ENCODE assay signal across 2 cellular contexts in the genomic region with DNA sequence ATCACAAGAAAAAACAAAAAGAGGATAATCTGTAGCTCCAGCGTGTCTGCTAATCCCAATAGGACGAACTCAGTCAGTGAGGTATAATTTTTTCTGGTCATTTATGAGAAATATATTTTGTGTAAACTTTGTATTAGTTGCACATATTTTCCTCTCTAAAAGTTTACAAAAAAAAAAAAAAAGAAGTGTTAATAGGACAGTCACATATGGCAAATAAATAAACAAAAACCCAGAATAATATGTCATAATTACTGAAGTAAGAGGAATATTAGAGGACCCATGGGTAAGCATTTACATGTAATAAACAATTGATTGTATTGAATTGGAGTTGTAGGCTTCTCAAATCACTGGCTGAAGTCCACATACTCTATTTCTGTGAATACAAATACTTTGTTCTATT.
TF ChIP-seq lines count a peak whose summit lies in the region.

A gene (minus strand): TSS at position 101 of the 400 bp plus-strand sequence. CDS start 0 bp downstream, at position 101.

TF ChIP-seq in GM23338, 12 proteins besides CTCF, POLR2A, EP300 and RAD21:
- TF ChIP-seq, protein P1, sequence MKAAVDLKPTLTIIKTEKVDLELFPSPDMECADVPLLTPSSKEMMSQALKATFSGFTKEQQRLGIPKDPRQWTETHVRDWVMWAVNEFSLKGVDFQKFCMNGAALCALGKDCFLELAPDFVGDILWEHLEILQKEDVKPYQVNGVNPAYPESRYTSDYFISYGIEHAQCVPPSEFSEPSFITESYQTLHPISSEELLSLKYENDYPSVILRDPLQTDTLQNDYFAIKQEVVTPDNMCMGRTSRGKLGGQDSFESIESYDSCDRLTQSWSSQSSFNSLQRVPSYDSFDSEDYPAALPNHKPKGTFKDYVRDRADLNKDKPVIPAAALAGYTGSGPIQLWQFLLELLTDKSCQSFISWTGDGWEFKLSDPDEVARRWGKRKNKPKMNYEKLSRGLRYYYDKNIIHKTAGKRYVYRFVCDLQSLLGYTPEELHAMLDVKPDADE (IDR thresholded peaks at IDR 0.05): no peak
- TF ChIP-seq EZH2phosphoT487 (IDR thresholded peaks at IDR 0.05; ENCODE audit: unreplicated experiment): no peak
- no peak for TF ChIP-seq EZH2 (IDR thresholded peaks at IDR 0.05; ENCODE audit: low read depth, unreplicated experiment)
- no peak for TF ChIP-seq STAT1 (IDR thresholded peaks at IDR 0.05; ENCODE audit: unreplicated experiment)
- TF ChIP-seq, protein P2, sequence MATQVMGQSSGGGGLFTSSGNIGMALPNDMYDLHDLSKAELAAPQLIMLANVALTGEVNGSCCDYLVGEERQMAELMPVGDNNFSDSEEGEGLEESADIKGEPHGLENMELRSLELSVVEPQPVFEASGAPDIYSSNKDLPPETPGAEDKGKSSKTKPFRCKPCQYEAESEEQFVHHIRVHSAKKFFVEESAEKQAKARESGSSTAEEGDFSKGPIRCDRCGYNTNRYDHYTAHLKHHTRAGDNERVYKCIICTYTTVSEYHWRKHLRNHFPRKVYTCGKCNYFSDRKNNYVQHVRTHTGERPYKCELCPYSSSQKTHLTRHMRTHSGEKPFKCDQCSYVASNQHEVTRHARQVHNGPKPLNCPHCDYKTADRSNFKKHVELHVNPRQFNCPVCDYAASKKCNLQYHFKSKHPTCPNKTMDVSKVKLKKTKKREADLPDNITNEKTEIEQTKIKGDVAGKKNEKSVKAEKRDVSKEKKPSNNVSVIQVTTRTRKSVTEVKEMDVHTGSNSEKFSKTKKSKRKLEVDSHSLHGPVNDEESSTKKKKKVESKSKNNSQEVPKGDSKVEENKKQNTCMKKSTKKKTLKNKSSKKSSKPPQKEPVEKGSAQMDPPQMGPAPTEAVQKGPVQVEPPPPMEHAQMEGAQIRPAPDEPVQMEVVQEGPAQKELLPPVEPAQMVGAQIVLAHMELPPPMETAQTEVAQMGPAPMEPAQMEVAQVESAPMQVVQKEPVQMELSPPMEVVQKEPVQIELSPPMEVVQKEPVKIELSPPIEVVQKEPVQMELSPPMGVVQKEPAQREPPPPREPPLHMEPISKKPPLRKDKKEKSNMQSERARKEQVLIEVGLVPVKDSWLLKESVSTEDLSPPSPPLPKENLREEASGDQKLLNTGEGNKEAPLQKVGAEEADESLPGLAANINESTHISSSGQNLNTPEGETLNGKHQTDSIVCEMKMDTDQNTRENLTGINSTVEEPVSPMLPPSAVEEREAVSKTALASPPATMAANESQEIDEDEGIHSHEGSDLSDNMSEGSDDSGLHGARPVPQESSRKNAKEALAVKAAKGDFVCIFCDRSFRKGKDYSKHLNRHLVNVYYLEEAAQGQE (IDR thresholded peaks at IDR 0.05; ENCODE audit: unreplicated experiment): no peak
- no peak for TF ChIP-seq ZNF331 (CRISPR knock-in tag; IDR thresholded peaks at IDR 0.05; ENCODE audit: low read depth)
- no peak for TF ChIP-seq NANOG (IDR thresholded peaks at IDR 0.05; ENCODE audit: borderline replicate concordance)
- TF ChIP-seq POLR2AphosphoS5 (IDR thresholded peaks at IDR 0.05; ENCODE audit: low read depth): no peak
- TF ChIP-seq ZNF114 (CRISPR knock-in tag; IDR thresholded peaks at IDR 0.05): no peak
- TF ChIP-seq CREB1 (CRISPR knock-in tag; IDR thresholded peaks at IDR 0.05; ENCODE audit: low read depth): no peak

TF ChIP-seq in H1, 55 proteins besides CTCF, POLR2A, EP300 and RAD21:
- TF ChIP-seq YY1 (IDR thresholded peaks at IDR 0.05; ENCODE audit: low read depth, low read length) (no peak), CTBP2 (IDR thresholded peaks at IDR 0.05; ENCODE audit: borderline replicate concordance, insufficient read depth, insufficient read length, low read length) (no peak)
